In the genomic region with DNA sequence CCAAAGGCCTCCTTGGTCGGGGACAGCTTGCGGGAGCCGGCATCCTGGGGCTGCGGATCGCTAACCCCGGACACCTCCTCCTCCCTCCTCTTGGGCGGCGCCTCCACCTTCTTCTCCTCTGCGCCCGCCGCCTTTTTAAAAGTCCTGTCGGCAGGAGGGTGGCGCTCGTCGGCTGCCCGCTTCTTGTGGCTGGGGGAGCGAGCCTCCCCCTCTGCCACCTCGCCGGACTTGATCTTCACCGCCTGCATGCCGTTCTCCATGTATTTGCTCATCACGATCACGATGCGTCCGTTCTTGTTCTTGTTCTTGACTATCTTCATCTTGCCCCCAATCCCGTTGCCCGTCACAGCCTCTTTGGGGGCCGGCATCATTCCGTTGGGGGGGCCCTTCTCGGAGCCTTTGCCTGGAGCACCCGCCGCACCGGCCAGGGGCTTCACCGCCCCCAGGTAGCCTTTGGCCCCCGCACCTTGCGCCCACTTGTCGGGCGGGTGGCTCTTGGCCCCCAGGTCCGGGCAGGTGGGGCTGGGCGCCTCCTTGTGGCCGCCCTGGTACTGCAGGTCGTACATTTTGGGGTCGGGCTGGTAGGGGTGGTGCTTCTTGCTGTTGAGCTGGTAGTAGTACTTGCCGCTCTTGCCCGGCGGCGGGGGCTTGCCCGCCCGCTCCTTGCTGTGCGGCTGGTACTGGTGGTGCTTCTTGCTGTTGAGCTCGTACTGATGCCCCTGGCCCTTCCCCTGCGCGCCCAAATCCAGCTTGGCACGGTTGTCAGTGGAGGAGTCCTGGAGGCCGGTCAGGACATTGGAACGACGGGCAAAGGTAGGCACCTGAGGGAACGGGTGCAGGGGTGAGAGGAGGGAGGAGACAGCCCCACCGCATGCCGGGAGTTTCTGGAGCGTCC, we compare ENCODE assay signal across 1 cellular context.
TF ChIP-seq lines count a peak whose summit lies in the region.

No MANE protein-coding gene starts in this region.

TF ChIP-seq in K562, 482 proteins besides CTCF, POLR2A, EP300 and RAD21 (continued from another document and continues in another):
- TF ChIP-seq, protein P1, sequence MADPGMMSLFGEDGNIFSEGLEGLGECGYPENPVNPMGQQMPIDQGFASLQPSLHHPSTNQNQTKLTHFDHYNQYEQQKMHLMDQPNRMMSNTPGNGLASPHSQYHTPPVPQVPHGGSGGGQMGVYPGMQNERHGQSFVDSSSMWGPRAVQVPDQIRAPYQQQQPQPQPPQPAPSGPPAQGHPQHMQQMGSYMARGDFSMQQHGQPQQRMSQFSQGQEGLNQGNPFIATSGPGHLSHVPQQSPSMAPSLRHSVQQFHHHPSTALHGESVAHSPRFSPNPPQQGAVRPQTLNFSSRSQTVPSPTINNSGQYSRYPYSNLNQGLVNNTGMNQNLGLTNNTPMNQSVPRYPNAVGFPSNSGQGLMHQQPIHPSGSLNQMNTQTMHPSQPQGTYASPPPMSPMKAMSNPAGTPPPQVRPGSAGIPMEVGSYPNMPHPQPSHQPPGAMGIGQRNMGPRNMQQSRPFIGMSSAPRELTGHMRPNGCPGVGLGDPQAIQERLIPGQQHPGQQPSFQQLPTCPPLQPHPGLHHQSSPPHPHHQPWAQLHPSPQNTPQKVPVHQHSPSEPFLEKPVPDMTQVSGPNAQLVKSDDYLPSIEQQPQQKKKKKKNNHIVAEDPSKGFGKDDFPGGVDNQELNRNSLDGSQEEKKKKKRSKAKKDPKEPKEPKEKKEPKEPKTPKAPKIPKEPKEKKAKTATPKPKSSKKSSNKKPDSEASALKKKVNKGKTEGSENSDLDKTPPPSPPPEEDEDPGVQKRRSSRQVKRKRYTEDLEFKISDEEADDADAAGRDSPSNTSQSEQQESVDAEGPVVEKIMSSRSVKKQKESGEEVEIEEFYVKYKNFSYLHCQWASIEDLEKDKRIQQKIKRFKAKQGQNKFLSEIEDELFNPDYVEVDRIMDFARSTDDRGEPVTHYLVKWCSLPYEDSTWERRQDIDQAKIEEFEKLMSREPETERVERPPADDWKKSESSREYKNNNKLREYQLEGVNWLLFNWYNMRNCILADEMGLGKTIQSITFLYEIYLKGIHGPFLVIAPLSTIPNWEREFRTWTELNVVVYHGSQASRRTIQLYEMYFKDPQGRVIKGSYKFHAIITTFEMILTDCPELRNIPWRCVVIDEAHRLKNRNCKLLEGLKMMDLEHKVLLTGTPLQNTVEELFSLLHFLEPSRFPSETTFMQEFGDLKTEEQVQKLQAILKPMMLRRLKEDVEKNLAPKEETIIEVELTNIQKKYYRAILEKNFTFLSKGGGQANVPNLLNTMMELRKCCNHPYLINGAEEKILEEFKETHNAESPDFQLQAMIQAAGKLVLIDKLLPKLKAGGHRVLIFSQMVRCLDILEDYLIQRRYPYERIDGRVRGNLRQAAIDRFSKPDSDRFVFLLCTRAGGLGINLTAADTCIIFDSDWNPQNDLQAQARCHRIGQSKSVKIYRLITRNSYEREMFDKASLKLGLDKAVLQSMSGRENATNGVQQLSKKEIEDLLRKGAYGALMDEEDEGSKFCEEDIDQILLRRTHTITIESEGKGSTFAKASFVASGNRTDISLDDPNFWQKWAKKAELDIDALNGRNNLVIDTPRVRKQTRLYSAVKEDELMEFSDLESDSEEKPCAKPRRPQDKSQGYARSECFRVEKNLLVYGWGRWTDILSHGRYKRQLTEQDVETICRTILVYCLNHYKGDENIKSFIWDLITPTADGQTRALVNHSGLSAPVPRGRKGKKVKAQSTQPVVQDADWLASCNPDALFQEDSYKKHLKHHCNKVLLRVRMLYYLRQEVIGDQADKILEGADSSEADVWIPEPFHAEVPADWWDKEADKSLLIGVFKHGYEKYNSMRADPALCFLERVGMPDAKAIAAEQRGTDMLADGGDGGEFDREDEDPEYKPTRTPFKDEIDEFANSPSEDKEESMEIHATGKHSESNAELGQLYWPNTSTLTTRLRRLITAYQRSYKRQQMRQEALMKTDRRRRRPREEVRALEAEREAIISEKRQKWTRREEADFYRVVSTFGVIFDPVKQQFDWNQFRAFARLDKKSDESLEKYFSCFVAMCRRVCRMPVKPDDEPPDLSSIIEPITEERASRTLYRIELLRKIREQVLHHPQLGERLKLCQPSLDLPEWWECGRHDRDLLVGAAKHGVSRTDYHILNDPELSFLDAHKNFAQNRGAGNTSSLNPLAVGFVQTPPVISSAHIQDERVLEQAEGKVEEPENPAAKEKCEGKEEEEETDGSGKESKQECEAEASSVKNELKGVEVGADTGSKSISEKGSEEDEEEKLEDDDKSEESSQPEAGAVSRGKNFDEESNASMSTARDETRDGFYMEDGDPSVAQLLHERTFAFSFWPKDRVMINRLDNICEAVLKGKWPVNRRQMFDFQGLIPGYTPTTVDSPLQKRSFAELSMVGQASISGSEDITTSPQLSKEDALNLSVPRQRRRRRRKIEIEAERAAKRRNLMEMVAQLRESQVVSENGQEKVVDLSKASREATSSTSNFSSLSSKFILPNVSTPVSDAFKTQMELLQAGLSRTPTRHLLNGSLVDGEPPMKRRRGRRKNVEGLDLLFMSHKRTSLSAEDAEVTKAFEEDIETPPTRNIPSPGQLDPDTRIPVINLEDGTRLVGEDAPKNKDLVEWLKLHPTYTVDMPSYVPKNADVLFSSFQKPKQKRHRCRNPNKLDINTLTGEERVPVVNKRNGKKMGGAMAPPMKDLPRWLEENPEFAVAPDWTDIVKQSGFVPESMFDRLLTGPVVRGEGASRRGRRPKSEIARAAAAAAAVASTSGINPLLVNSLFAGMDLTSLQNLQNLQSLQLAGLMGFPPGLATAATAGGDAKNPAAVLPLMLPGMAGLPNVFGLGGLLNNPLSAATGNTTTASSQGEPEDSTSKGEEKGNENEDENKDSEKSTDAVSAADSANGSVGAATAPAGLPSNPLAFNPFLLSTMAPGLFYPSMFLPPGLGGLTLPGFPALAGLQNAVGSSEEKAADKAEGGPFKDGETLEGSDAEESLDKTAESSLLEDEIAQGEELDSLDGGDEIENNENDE (IDR thresholded peaks at IDR 0.05; ENCODE audit: low read depth, low read length), result no peak
- TF ChIP-seq XRCC5 (IDR thresholded peaks at IDR 0.05; ENCODE audit: low read depth, low read length), result 0 out of 2 replicates have a peak, but pooled peaks have one; percentile 65
- TF ChIP-seq SMAD4 (CRISPR knock-in tag; conservative IDR thresholded peaks at IDR 0.05), result peak; percentile 52; the same call in 1 of the 2 replicates
- TF ChIP-seq, protein P2, sequence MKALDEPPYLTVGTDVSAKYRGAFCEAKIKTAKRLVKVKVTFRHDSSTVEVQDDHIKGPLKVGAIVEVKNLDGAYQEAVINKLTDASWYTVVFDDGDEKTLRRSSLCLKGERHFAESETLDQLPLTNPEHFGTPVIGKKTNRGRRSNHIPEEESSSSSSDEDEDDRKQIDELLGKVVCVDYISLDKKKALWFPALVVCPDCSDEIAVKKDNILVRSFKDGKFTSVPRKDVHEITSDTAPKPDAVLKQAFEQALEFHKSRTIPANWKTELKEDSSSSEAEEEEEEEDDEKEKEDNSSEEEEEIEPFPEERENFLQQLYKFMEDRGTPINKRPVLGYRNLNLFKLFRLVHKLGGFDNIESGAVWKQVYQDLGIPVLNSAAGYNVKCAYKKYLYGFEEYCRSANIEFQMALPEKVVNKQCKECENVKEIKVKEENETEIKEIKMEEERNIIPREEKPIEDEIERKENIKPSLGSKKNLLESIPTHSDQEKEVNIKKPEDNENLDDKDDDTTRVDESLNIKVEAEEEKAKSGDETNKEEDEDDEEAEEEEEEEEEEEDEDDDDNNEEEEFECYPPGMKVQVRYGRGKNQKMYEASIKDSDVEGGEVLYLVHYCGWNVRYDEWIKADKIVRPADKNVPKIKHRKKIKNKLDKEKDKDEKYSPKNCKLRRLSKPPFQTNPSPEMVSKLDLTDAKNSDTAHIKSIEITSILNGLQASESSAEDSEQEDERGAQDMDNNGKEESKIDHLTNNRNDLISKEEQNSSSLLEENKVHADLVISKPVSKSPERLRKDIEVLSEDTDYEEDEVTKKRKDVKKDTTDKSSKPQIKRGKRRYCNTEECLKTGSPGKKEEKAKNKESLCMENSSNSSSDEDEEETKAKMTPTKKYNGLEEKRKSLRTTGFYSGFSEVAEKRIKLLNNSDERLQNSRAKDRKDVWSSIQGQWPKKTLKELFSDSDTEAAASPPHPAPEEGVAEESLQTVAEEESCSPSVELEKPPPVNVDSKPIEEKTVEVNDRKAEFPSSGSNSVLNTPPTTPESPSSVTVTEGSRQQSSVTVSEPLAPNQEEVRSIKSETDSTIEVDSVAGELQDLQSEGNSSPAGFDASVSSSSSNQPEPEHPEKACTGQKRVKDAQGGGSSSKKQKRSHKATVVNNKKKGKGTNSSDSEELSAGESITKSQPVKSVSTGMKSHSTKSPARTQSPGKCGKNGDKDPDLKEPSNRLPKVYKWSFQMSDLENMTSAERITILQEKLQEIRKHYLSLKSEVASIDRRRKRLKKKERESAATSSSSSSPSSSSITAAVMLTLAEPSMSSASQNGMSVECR (CRISPR knock-in tag; IDR thresholded peaks at IDR 0.05), result peak; percentile 61; the same call in 1 of the 2 replicates
- TF ChIP-seq, protein P3, sequence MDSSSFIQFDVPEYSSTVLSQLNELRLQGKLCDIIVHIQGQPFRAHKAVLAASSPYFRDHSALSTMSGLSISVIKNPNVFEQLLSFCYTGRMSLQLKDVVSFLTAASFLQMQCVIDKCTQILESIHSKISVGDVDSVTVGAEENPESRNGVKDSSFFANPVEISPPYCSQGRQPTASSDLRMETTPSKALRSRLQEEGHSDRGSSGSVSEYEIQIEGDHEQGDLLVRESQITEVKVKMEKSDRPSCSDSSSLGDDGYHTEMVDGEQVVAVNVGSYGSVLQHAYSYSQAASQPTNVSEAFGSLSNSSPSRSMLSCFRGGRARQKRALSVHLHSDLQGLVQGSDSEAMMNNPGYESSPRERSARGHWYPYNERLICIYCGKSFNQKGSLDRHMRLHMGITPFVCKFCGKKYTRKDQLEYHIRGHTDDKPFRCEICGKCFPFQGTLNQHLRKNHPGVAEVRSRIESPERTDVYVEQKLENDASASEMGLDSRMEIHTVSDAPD (CRISPR knock-in tag; IDR thresholded peaks at IDR 0.05), result no peak
- TF ChIP-seq, protein P4, sequence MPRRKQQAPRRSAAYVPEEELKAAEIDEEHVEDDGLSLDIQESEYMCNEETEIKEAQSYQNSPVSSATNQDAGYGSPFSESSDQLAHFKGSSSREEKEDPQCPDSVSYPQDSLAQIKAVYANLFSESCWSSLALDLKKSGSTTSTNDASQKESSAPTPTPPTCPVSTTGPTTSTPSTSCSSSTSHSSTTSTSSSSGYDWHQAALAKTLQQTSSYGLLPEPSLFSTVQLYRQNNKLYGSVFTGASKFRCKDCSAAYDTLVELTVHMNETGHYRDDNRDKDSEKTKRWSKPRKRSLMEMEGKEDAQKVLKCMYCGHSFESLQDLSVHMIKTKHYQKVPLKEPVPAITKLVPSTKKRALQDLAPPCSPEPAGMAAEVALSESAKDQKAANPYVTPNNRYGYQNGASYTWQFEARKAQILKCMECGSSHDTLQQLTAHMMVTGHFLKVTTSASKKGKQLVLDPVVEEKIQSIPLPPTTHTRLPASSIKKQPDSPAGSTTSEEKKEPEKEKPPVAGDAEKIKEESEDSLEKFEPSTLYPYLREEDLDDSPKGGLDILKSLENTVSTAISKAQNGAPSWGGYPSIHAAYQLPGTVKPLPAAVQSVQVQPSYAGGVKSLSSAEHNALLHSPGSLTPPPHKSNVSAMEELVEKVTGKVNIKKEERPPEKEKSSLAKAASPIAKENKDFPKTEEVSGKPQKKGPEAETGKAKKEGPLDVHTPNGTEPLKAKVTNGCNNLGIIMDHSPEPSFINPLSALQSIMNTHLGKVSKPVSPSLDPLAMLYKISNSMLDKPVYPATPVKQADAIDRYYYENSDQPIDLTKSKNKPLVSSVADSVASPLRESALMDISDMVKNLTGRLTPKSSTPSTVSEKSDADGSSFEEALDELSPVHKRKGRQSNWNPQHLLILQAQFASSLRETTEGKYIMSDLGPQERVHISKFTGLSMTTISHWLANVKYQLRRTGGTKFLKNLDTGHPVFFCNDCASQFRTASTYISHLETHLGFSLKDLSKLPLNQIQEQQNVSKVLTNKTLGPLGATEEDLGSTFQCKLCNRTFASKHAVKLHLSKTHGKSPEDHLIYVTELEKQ (CRISPR knock-in tag; IDR thresholded peaks at IDR 0.05), result no peak
- TF ChIP-seq, protein P5, sequence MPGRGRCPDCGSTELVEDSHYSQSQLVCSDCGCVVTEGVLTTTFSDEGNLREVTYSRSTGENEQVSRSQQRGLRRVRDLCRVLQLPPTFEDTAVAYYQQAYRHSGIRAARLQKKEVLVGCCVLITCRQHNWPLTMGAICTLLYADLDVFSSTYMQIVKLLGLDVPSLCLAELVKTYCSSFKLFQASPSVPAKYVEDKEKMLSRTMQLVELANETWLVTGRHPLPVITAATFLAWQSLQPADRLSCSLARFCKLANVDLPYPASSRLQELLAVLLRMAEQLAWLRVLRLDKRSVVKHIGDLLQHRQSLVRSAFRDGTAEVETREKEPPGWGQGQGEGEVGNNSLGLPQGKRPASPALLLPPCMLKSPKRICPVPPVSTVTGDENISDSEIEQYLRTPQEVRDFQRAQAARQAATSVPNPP (IDR thresholded peaks at IDR 0.05; ENCODE audit: borderline replicate concordance, insufficient read depth, insufficient read length), result no peak
- TF ChIP-seq, protein P6, sequence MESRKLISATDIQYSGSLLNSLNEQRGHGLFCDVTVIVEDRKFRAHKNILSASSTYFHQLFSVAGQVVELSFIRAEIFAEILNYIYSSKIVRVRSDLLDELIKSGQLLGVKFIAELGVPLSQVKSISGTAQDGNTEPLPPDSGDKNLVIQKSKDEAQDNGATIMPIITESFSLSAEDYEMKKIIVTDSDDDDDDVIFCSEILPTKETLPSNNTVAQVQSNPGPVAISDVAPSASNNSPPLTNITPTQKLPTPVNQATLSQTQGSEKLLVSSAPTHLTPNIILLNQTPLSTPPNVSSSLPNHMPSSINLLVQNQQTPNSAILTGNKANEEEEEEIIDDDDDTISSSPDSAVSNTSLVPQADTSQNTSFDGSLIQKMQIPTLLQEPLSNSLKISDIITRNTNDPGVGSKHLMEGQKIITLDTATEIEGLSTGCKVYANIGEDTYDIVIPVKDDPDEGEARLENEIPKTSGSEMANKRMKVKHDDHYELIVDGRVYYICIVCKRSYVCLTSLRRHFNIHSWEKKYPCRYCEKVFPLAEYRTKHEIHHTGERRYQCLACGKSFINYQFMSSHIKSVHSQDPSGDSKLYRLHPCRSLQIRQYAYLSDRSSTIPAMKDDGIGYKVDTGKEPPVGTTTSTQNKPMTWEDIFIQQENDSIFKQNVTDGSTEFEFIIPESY (CRISPR knock-in tag; IDR thresholded peaks at IDR 0.05), result peak; percentile 81
- TF ChIP-seq NFRKB (IDR thresholded peaks at IDR 0.05; ENCODE audit: low read depth), result no peak
- TF ChIP-seq NCOA4 (IDR thresholded peaks at IDR 0.05; ENCODE audit: partially characterized antibody), result no peak
- TF ChIP-seq, protein P7, sequence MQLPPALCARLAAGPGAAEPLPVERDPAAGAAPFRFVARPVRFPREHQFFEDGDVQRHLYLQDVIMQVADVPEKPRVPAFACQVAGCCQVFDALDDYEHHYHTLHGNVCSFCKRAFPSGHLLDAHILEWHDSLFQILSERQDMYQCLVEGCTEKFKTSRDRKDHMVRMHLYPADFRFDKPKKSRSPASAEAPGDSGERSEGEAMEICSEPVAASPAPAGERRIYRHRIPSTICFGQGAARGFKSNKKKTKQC (CRISPR knock-in tag; IDR thresholded peaks at IDR 0.05), result no peak
- TF ChIP-seq SPI1 (IDR thresholded peaks at IDR 0.05; ENCODE audit: borderline replicate concordance, low read depth, low read length), result no peak
- no peak for TF ChIP-seq POLR2AphosphoS2 (IDR thresholded peaks at IDR 0.05; ENCODE audit: low read length)
- TF ChIP-seq STAT5A (IDR thresholded peaks at IDR 0.05; ENCODE audit: borderline replicate concordance, low read length), result no peak
- TF ChIP-seq, protein P8, sequence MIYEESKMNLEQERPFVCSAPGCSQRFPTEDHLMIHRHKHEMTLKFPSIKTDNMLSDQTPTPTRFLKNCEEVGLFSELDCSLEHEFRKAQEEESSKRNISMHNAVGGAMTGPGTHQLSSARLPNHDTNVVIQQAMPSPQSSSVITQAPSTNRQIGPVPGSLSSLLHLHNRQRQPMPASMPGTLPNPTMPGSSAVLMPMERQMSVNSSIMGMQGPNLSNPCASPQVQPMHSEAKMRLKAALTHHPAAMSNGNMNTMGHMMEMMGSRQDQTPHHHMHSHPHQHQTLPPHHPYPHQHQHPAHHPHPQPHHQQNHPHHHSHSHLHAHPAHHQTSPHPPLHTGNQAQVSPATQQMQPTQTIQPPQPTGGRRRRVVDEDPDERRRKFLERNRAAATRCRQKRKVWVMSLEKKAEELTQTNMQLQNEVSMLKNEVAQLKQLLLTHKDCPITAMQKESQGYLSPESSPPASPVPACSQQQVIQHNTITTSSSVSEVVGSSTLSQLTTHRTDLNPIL (CRISPR knock-in tag; IDR thresholded peaks at IDR 0.05), result no peak
- no peak for TF ChIP-seq ZBTB17 (CRISPR knock-in tag; IDR thresholded peaks at IDR 0.05)
